14 cellular contexts compared by ENCODE assay signal in the genomic region with DNA sequence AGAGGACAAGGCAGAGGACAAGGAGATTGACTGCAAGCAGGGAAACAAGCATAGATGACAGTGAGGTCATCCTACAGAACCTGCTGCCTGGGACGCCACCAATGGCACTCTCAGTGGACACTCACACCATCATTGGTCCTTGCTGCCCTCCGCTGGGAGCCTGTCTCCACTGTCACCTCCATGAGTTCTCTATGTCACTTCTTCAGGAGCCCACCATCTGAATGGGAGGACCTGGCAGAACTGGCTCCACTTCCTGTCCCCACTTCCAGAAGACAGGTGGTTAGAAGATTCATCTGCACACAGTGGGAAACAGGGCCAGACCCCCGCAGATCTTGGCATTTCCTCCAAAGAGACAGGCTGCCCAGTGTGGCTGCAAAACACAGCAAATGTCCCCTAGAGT.
"Had no signal": no experiment of that assay in that cellular context is flagged by ENCODE, and none has a peak within 500 bp of the region (broad histone marks: within the 10 kb centered on the region; RNA-seq: fewer than 3 reads in every experiment).

No MANE protein-coding gene starts in this region.

- H3K9me3 ChIP-seq: gastrocnemius medialis, left lung, mucosa of descending colon, pancreas, tibial nerve, uterus had no signal

- H3K36me3 ChIP-seq: gastrocnemius medialis, left lung, pancreas, tibial nerve, uterus had no signal

- ATAC-seq: gastrocnemius medialis; left lung; mucosa of descending colon; naive thymus-derived CD4-positive, alpha-beta T cell; pancreas; stimulated activated naive B cell treated with anti-CD40 and anti-IgM and Interleukin-4, amounts not matched to agents 10 μg/mL and 1 μg/mL and 100 μg/mL, for 72 hours had no signal

- H3K27me3 ChIP-seq: gastrocnemius medialis, left lung, pancreas, tibial nerve, uterus had no signal

- H3K27ac ChIP-seq: gastrocnemius medialis, left lung, pancreas, tibial nerve, uterus had no signal

- H3K4me3 ChIP-seq: gastrocnemius medialis, left lung, mucosa of descending colon, tibial nerve, uterus had no signal

- FAIRE-seq: keratinocyte, pancreas had no signal

- H3K4me1 ChIP-seq: gastrocnemius medialis, uterus had no signal

- DNase-seq: activated CD4-positive, CD25-positive, alpha-beta regulatory T cell treated with anti-CD3 and anti-CD28 coated beads, Interleukin-2, amount 50 U/mL, for 72 hours; activated naive CD4-positive, alpha-beta T cell; activated naive CD8-positive, alpha-beta T cell treated with anti-CD3 and anti-CD28 coated beads, Interleukin-2, amount 10 ng/mL, durations not matched to agents 7 days and 5 days; erythroblast; gastrocnemius medialis; left lung; mucosa of descending colon; naive thymus-derived CD4-positive, alpha-beta T cell; pancreas; stimulated activated CD4-positive, alpha-beta T cell treated with anti-CD3 and anti-CD28 coated beads, Interleukin-2, amount 100 ng/mL, for 48 hours; stimulated activated naive B cell treated with anti-CD40 and anti-IgM and Interleukin-4, amounts not matched to agents 10 μg/mL and 1 μg/mL and 100 μg/mL, for 72 hours; uterus had no signal
